Comparison of ENCODE assay signal across 1 cellular context in the genomic region with DNA sequence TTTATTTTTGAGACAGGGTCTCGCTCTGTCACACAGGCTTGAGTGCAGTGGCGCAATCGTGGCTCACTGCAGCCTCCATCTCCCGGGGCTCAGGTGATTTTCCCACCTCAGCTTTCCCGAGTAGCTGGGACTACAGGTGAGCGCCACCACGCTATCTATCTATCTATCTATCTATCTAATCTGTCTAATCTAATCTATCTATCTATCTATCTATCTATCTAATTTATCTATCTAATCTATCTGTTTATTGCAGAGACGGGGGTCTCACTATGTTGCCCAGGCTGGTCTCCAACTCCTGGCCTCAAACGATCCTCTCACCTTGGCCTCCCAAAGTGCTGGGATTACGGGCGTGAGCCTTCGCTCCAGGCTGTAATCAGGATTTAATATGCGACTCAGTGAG.
TF ChIP-seq lines count a peak whose summit lies in the region.

No MANE protein-coding gene starts in this region.

TF ChIP-seq in K562, 482 proteins besides CTCF, POLR2A, EP300 and RAD21:
- TF ChIP-seq, protein P1, sequence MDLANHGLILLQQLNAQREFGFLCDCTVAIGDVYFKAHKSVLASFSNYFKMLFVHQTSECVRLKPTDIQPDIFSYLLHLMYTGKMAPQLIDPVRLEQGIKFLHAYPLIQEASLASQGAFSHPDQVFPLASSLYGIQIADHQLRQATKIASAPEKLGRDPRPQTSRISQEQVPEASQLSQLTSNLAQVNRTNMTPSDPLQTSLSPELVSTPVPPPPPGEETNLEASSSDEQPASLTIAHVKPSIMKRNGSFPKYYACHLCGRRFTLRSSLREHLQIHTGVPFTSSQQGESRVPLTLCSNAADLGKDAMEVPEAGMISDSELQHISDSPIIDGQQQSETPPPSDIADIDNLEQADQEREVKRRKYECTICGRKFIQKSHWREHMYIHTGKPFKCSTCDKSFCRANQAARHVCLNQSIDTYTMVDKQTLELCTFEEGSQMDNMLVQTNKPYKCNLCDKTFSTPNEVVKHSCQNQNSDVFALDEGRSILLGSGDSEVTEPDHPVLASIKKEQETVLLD (IDR thresholded peaks at IDR 0.05): peak; percentile 84; the same call in 1 of the 2 replicates
- TF ChIP-seq TSHZ1 (CRISPR knock-in tag; IDR thresholded peaks at IDR 0.05) (no peak), PHTF2 (CRISPR knock-in tag; IDR thresholded peaks at IDR 0.05) (no peak), MTA1 (IDR thresholded peaks at IDR 0.05; ENCODE audit: borderline replicate concordance) (peak; percentile 87), ZEB2 (IDR thresholded peaks at IDR 0.05) (0 out of 2 replicates have a peak, but pooled peaks have one; percentile 20), GATAD2B (IDR thresholded peaks at IDR 0.05; ENCODE audit: borderline replicate concordance) (peak; percentile 99), DPF2 (IDR thresholded peaks at IDR 0.05) (no peak), DACH1 (IDR thresholded peaks at IDR 0.05; ENCODE audit: partially characterized antibody) (peak; percentile 99), ZFX (CRISPR knock-in tag; IDR thresholded peaks at IDR 0.05) (0 out of 2 replicates have a peak, but pooled peaks have one; percentile 3), GATAD2A (IDR thresholded peaks at IDR 0.05) (peak; percentile 55; the same call in 1 of the 2 replicates), MTA2 (IDR thresholded peaks at IDR 0.05; ENCODE audit: low read depth) (0 out of 2 replicates have a peak, but pooled peaks have one; percentile 22), DEAF1 (CRISPR knock-in tag; IDR thresholded peaks at IDR 0.05) (no peak), ZNF175 (CRISPR knock-in tag; IDR thresholded peaks at IDR 0.05; ENCODE audit: low read depth) (no peak), CEBPB (tag; IDR thresholded peaks at IDR 0.05) (peak; percentile 73), PPARD (CRISPR knock-in tag; IDR thresholded peaks at IDR 0.05) (no peak), BCOR (IDR thresholded peaks at IDR 0.05) (peak; percentile 74; the same call in 1 of the 2 replicates), GATA2 (CRISPR knock-in tag; IDR thresholded peaks at IDR 0.05) (peak; percentile 90)
- TF ChIP-seq, protein P2, sequence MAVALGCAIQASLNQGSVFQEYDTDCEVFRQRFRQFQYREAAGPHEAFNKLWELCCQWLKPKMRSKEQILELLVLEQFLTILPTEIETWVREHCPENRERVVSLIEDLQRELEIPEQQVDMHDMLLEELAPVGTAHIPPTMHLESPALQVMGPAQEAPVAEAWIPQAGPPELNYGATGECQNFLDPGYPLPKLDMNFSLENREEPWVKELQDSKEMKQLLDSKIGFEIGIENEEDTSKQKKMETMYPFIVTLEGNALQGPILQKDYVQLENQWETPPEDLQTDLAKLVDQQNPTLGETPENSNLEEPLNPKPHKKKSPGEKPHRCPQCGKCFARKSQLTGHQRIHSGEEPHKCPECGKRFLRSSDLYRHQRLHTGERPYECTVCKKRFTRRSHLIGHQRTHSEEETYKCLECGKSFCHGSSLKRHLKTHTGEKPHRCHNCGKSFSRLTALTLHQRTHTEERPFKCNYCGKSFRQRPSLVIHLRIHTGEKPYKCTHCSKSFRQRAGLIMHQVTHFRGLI (CRISPR knock-in tag; IDR thresholded peaks at IDR 0.05): no peak
